8 cellular contexts compared by ENCODE assay signal in the genomic region with DNA sequence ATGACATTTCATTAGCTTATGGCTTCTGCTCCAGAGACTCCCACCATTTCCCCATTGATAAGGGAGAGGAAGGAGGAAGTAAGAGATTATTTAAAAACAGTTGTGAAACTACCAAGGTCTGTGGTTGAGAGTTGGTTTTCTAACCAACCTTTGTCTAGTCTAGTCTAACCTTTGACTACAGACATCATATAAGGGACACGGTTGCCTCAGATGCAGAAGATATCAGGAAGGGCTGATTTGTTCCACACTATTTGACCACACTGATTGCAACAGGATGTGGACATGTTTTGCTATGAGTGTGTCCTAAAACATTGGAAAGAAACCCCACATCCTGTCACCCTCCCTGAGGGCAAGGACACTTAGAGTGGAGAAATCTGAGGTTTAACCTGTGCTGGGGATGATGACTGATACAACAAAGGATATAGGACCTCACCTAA. TPM values are rescaled to one million over a fixed set of nuclear protein-coding genes. Genes with fewer than 3 reads are reported as not detected.
A peak's percentile ranks its signal among the peaks of the same experiment; 100 is the strongest.
DNase-seq lines count a peak whose midpoint lies in the region; ATAC-seq and TF ChIP-seq lines count a peak whose summit lies in the region.

No MANE protein-coding gene starts in this region.

- TF ChIP-seq EP300 in sigmoid colon (IDR thresholded peaks at IDR 0.05) = no peak

- TF ChIP-seq POLR2A in sigmoid colon (IDR thresholded peaks at IDR 0.05) (no peak), prostate gland (IDR thresholded peaks at IDR 0.05) (no peak)

- peak; percentile 66 for ATAC-seq in GM21528 (IDR thresholded peaks at IDR 0.05; ENCODE audit: low FRiP score, unreplicated experiment)

- H3K27me3 ChIP-seq in GM06990 (replicated peaks; ENCODE audit: control insufficient read depth, insufficient read depth, low read length) (no peaks in the 10 kb centered on the region), sigmoid colon (no peaks in the 10 kb centered on the region), prostate gland (replicated peaks; ENCODE audit: insufficient read depth) (no peaks in the 10 kb centered on the region)

- DNase-seq in GM06990 (ENCODE audit: extremely low read depth, insufficient read length) (peak; percentile 71), choroid plexus epithelial cell (ENCODE audit: low read depth) (peak; percentile 25), AG08396 (ENCODE audit: low spot score) (no peak), sigmoid colon (no peak), prostate gland (ENCODE audit: low spot score) (no peak)
- DNase-seq in Jurkat, Clone E6-1 (ENCODE audit: low read depth, low spot score) = peak; percentile 65
- DNase-seq in stimulated activated CD4-positive, alpha-beta T cell treated with anti-CD3 and anti-CD28 coated beads, Interleukin-2, amount 100 ng/mL, for 24 hours = no peak

- no peak for TF ChIP-seq CTCF in GM06990 (IDR thresholded peaks at IDR 0.05; ENCODE audit: insufficient read depth, low read length, poor library complexity, severe bottlenecking)
- TF ChIP-seq CTCF in choroid plexus epithelial cell (conservative IDR thresholded peaks at IDR 0.05; ENCODE audit: low read depth, low read length) = no peak
- TF ChIP-seq CTCF in sigmoid colon (IDR thresholded peaks at IDR 0.05) = no peak
- no peak for TF ChIP-seq CTCF in prostate gland (IDR thresholded peaks at IDR 0.05)

- WGBS in sigmoid colon, 2 donors = 26 to 70% methylated on average over 1 of the region's 1 CpG
- WGBS in prostate gland = 78% methylated on average over 1 of the region's 1 CpG

- H3K9me3 ChIP-seq in sigmoid colon (no peaks in the 10 kb centered on the region), prostate gland (no peaks in the 10 kb centered on the region)

- no peaks in the 10 kb centered on the region for H3K4me1 ChIP-seq in sigmoid colon
- no peaks in the 10 kb centered on the region for H3K4me1 ChIP-seq in prostate gland (replicated peaks)

- H3K27ac ChIP-seq in sigmoid colon = no peak overlapping the region
- no peak overlapping the region for H3K27ac ChIP-seq in prostate gland

- intact Hi-C loops in sigmoid colon (cut with DNase I) (no loop called here), prostate gland (cut with DNase I) (no loop called here)

- no peak overlapping the region for H3K4me3 ChIP-seq in GM06990 (replicated peaks; ENCODE audit: low read depth, low read length)
- no peak overlapping the region for H3K4me3 ChIP-seq in Jurkat, Clone E6-1 (ENCODE audit: low read length)
- no peak overlapping the region for H3K4me3 ChIP-seq in choroid plexus epithelial cell (ENCODE audit: low read depth, low read length)
- no peak overlapping the region for H3K4me3 ChIP-seq in sigmoid colon
- H3K4me3 ChIP-seq in prostate gland = no peak overlapping the region

- H3K36me3 ChIP-seq in GM06990 (ENCODE audit: control insufficient read depth, insufficient read depth, low read length) (no peaks in the 10 kb centered on the region), sigmoid colon (no peaks in the 10 kb centered on the region), prostate gland (no peaks in the 10 kb centered on the region)

RNA-seq across cellular contexts. Expression of gene COQ2, which starts 53.0 kb away (rescaled TPM):
- polyA plus RNA-seq in Jurkat, Clone E6-1 (2012; ENCODE audit: insufficient read depth, insufficient read length) = 9.6 TPM
- total RNA-seq in sigmoid colon = 1 to 10 TPM; 5.6 to 7.8 (median 7.2) TPM
- 10 to 100 TPM; 10.8 to 16.8 (median 12.7) TPM for polyA plus RNA-seq in sigmoid colon
- 10 to 100 TPM; 12.8 to 13.1 TPM for total RNA-seq in prostate gland

Comparison
In these comparisons a context has a peak if more than half of its experiments do, and no peak if none do; other contexts are left out.
1. DNase-seq: peak in GM06990 (single experiment), Jurkat, Clone E6-1 (single experiment) and choroid plexus epithelial cell (single experiment); none in AG08396 (single experiment), sigmoid colon (single experiment), stimulated activated CD4-positive, alpha-beta T cell treated with anti-CD3 and anti-CD28 coated beads, Interleukin-2, amount 100 ng/mL, for 24 hours (0 of 2) and prostate gland (single experiment).